13 cellular contexts compared by ENCODE assay signal in genomic region chr15:85743392-85744045, GRCh38. TPM values are rescaled to one million over a fixed set of nuclear protein-coding genes. Genes with fewer than 3 reads are reported as not detected.
DNase-seq lines count a peak whose midpoint lies in the region; ATAC-seq and TF ChIP-seq lines count a peak whose summit lies in the region.
"Had no signal": no experiment of that assay in that cellular context is flagged by ENCODE, and none has a peak within 500 bp of the region (broad histone marks: within the 10 kb centered on the region; RNA-seq: fewer than 3 reads in every experiment).

No MANE protein-coding gene starts in this region.

- H3K27ac ChIP-seq in right atrium auricular region (no peak overlapping the region), foreskin keratinocyte (no peak overlapping the region)
- H3K27ac ChIP-seq: BLaER1 treated with 17β-estradiol and CSF1 and Interleukin-3, amounts not matched to agents 10 nM and 100 nM; skin epidermis had no signal

- peak; percentile 47 for DNase-seq in right atrium auricular region (ENCODE audit: low spot score)
- DNase-seq in cardiac septum (ENCODE audit: low spot score), result no peak
- DNase-seq in NCI-H2107 treated with DMSO at 0.1 percent for 48 hours (lab: John Stamatoyannopoulos, UW; ENCODE audit: unreplicated experiment), result peak; percentile 77
- DNase-seq in foreskin keratinocyte, result no peak
- DNase-seq in ureter (ENCODE audit: low spot score), result peak; percentile 37
- no peak for DNase-seq in stimulated activated naive CD8-positive, alpha-beta T cell treated with anti-CD3 and anti-CD28 coated beads, Interleukin-15, amount 100 ng/mL, for 72 hours
- no peak for DNase-seq in KG1 (lab: John Stamatoyannopoulos, UW)
- DNase-seq in activated CD4-positive, alpha-beta T cell treated with anti-CD3 and anti-CD28 coated beads, Interleukin-2, amount 50 U/mL, for 1 hour, result no peak
- DNase-seq: activated CD4-positive, alpha-beta T cell treated with anti-CD3 and anti-CD28 coated beads, Interleukin-2, amount 10 ng/mL, durations not matched to agents 24 days and 14 days; erythroblast; nephron progenitor cell had no signal

- H3K4me3 Mint-ChIP-seq in stimulated activated naive CD8-positive, alpha-beta T cell treated with anti-CD3 and anti-CD28 coated beads, Interleukin-15, amount 100 ng/mL, for 72 hours, result no peak overlapping the region
- H3K4me3 Mint-ChIP-seq: activated CD4-positive, alpha-beta T cell treated with anti-CD3 and anti-CD28 coated beads, Interleukin-2, amount 10 ng/mL, durations not matched to agents 24 days and 14 days; nephron progenitor cell had no signal

- no peaks in the 10 kb centered on the region for H3K9me3 ChIP-seq in right atrium auricular region
- H3K9me3 ChIP-seq: BLaER1 treated with 17β-estradiol and CSF1 and Interleukin-3, amounts not matched to agents 10 nM and 100 nM had no signal

- no peaks in the 10 kb centered on the region for H3K27me3 Mint-ChIP-seq in stimulated activated naive CD8-positive, alpha-beta T cell treated with anti-CD3 and anti-CD28 coated beads, Interleukin-15, amount 100 ng/mL, for 72 hours
- H3K27me3 Mint-ChIP-seq: activated CD4-positive, alpha-beta T cell treated with anti-CD3 and anti-CD28 coated beads, Interleukin-2, amount 10 ng/mL, durations not matched to agents 24 days and 14 days had no signal

- peak; percentile 48 for ATAC-seq in foreskin keratinocyte
- no peak for ATAC-seq in stimulated activated naive CD8-positive, alpha-beta T cell treated with anti-CD3 and anti-CD28 coated beads, Interleukin-15, amount 100 ng/mL, for 72 hours

- H3K4me1 Mint-ChIP-seq in stimulated activated naive CD8-positive, alpha-beta T cell treated with anti-CD3 and anti-CD28 coated beads, Interleukin-15, amount 100 ng/mL, for 72 hours, result peaks cover 6% of the 10 kb centered on the region

- intact Hi-C loops in cardiac septum (cut with DNase I), result no loop called here

- peak overlapping the region in 1 of 2 donors; percentile 88 for H3K27ac Mint-ChIP-seq in stimulated activated naive CD8-positive, alpha-beta T cell treated with anti-CD3 and anti-CD28 coated beads, Interleukin-15, amount 100 ng/mL, for 72 hours
- H3K27ac Mint-ChIP-seq: activated CD4-positive, alpha-beta T cell treated with anti-CD3 and anti-CD28 coated beads, Interleukin-2, amount 10 ng/mL, durations not matched to agents 24 days and 14 days had no signal

- H3K9me3 Mint-ChIP-seq in stimulated activated naive CD8-positive, alpha-beta T cell treated with anti-CD3 and anti-CD28 coated beads, Interleukin-15, amount 100 ng/mL, for 72 hours, result no peaks in the 10 kb centered on the region
- H3K9me3 Mint-ChIP-seq: activated CD4-positive, alpha-beta T cell treated with anti-CD3 and anti-CD28 coated beads, Interleukin-2, amount 10 ng/mL, durations not matched to agents 24 days and 14 days; nephron progenitor cell had no signal

- H3K36me3 ChIP-seq in right atrium auricular region, result peaks cover 100% of the 10 kb centered on the region

- H3K27me3 ChIP-seq in right atrium auricular region (no peaks in the 10 kb centered on the region), foreskin keratinocyte (no peaks in the 10 kb centered on the region)
- H3K27me3 ChIP-seq: BLaER1 treated with 17β-estradiol and CSF1 and Interleukin-3, amounts not matched to agents 10 nM and 100 nM had no signal

- H3K4me1 ChIP-seq in right atrium auricular region, result peaks cover 0 to 19% of the 10 kb centered on the region in 2 donors
- H3K4me1 ChIP-seq in foreskin keratinocyte, result no peaks in the 10 kb centered on the region

- no peak for TF ChIP-seq CTCF in right atrium auricular region (IDR thresholded peaks at IDR 0.05)
- no peak for TF ChIP-seq CTCF in foreskin keratinocyte (conservative IDR thresholded peaks at IDR 0.05)

- no peak overlapping the region for H3K4me3 ChIP-seq in right atrium auricular region
- H3K4me3 ChIP-seq: BLaER1 treated with 17β-estradiol and CSF1 and Interleukin-3, amounts not matched to agents 10 nM and 100 nM; skin epidermis had no signal

RNA-seq across cellular contexts. Expression of gene KLHL25, which starts 51.2 kb away (rescaled TPM):
- total RNA-seq in right atrium auricular region, result 1 to 10 TPM; 4.1 TPM
- total RNA-seq in cardiac septum, result 5.1 TPM
- 4.9 and 6.2 TPM in 2 replicates for total RNA-seq in foreskin keratinocyte
- 4.0 and 4.1 TPM in 2 replicates for polyA plus RNA-seq in foreskin keratinocyte
- 12.3 TPM for total RNA-seq in ureter

Comparison
In these comparisons a context has a peak if more than half of its experiments do, and no peak if none do; other contexts are left out.
1. DNase-seq: peak in right atrium auricular region (single experiment), NCI-H2107 treated with DMSO at 0.1 percent for 48 hours (single experiment) and ureter (single experiment); none in cardiac septum (single experiment), foreskin keratinocyte (0 of 2), stimulated activated naive CD8-positive, alpha-beta T cell treated with anti-CD3 and anti-CD28 coated beads, Interleukin-15, amount 100 ng/mL, for 72 hours (0 of 2), KG1 (single experiment) and activated CD4-positive, alpha-beta T cell treated with anti-CD3 and anti-CD28 coated beads, Interleukin-2, amount 50 U/mL, for 1 hour (single experiment).